In genomic region chr6:42269974-42270510, GRCh38 we compare ENCODE assay signal across 12 cellular contexts. TPM values are rescaled to one million over a fixed set of nuclear protein-coding genes. Genes with fewer than 3 reads are reported as not detected.
DNase-seq lines count a peak whose midpoint lies in the region; ATAC-seq and TF ChIP-seq lines count a peak whose summit lies in the region.
"Had no signal": no experiment of that assay in that cellular context is flagged by ENCODE, and none has a peak within 500 bp of the region (broad histone marks: within the 10 kb centered on the region; RNA-seq: fewer than 3 reads in every experiment).

No MANE protein-coding gene starts in this region.

- H3K14ac ChIP-seq in neuronal stem cell (ENCODE audit: low read length): no peak overlapping the region

- H4K91ac ChIP-seq in neuronal stem cell (ENCODE audit: low read depth, low read length, poor library complexity): no peak overlapping the region

- H2AFZ ChIP-seq in neuronal stem cell (ENCODE audit: low read length): no peak overlapping the region

- no peak overlapping the region for H3K9ac ChIP-seq in neuronal stem cell (ENCODE audit: low read depth, low read length, poor library complexity)
- H3K9ac ChIP-seq: BLaER1 had no signal

- DNase-seq in GM06990 (ENCODE audit: extremely low read depth, insufficient read length) (peak; percentile 52), SIG-M5 treated with dmso at 0.1 percent for 504 hours (lab: John Stamatoyannopoulos, UW; ENCODE audit: unreplicated experiment) (no peak), AG08396 (ENCODE audit: low spot score) (no peak), HuH-7 (ENCODE audit: low spot score) (no peak), neuronal stem cell (ENCODE audit: low spot score) (no peak)
- DNase-seq: NCI-H2171; stimulated activated CD4-positive, alpha-beta T cell treated with anti-CD3 and anti-CD28 coated beads, Interleukin-2, amount 100 ng/mL, for 24 hours had no signal

- H3K79me1 ChIP-seq in neuronal stem cell (ENCODE audit: low read depth, low read length): no peaks in the 10 kb centered on the region

- no peak overlapping the region for H2BK15ac ChIP-seq in neuronal stem cell (ENCODE audit: low read length)

- no peak overlapping the region for H2AK5ac ChIP-seq in neuronal stem cell (ENCODE audit: low read depth, low read length)

- H3K4ac ChIP-seq in neuronal stem cell (ENCODE audit: low read length): no peak overlapping the region

- H4K8ac ChIP-seq in neuronal stem cell (ENCODE audit: low read depth, low read length): no peak overlapping the region

- no peaks in the 10 kb centered on the region for H3K9me3 ChIP-seq in neuronal stem cell (replicated peaks in 1 of 2; ENCODE audit: control insufficient read depth in 2 of 2, insufficient read depth in 1 of 2, low read depth in 1 of 2, low read length in 2 of 2)
- H3K9me3 ChIP-seq: BLaER1, SJSA1 had no signal

- no peak overlapping the region for H2BK120ac ChIP-seq in neuronal stem cell (ENCODE audit: low read depth, low read length)

- H3K4me2 ChIP-seq in neuronal stem cell (ENCODE audit: insufficient read depth, low read length, poor library complexity, severe bottlenecking): no peak overlapping the region
- H3K4me2 ChIP-seq: BLaER1 had no signal

- peaks cover 1% of the 10 kb centered on the region; the same call in 1 of the 2 replicates for H3K36me3 ChIP-seq in GM06990 (ENCODE audit: control insufficient read depth, insufficient read depth, low read length)
- peaks cover 20 to 31% of the 10 kb centered on the region in 2 donors for H3K36me3 ChIP-seq in neuronal stem cell (replicated peaks in 1 of 2; ENCODE audit: control insufficient read depth in 2 of 2, insufficient read depth in 2 of 2, low read length in 2 of 2)

- H3K27ac ChIP-seq in neuronal stem cell (replicated peaks; ENCODE audit: low read length): no peak overlapping the region
- H3K27ac ChIP-seq: BLaER1, SJSA1 had no signal

- no peak overlapping the region for H3K18ac ChIP-seq in neuronal stem cell (ENCODE audit: low read length)

- no peak overlapping the region for H2BK5ac ChIP-seq in neuronal stem cell (ENCODE audit: low read length)

- H3K23ac ChIP-seq in neuronal stem cell (ENCODE audit: low read depth, low read length, poor library complexity): no peak overlapping the region

- no peaks in the 10 kb centered on the region for H3K27me3 ChIP-seq in GM06990 (replicated peaks; ENCODE audit: control insufficient read depth, insufficient read depth, low read length)
- H3K27me3 ChIP-seq in neuronal stem cell (ENCODE audit: control insufficient read depth in 3 of 3, insufficient read depth in 3 of 3, low read depth in 1 of 3, low read length in 3 of 3): no peaks in the 10 kb centered on the region
- H3K27me3 ChIP-seq: BLaER1, SJSA1 had no signal

- no peak overlapping the region for H2BK12ac ChIP-seq in neuronal stem cell (ENCODE audit: low read length)

- H3K4me1 ChIP-seq in neuronal stem cell (ENCODE audit: control insufficient read depth in 2 of 2, insufficient read depth in 1 of 2, low read depth in 1 of 2, low read length in 2 of 2): no peaks in the 10 kb centered on the region
- H3K4me1 ChIP-seq: BLaER1, SJSA1 had no signal

- ATAC-seq in GM19395 (IDR thresholded peaks at IDR 0.05; ENCODE audit: unreplicated experiment) (peak; percentile 61), HG02870 (IDR thresholded peaks at IDR 0.05; ENCODE audit: unreplicated experiment) (peak; percentile 41), HG03571 (IDR thresholded peaks at IDR 0.05; ENCODE audit: unreplicated experiment) (peak; percentile 6)

- WGBS in neuronal stem cell (ENCODE audit: extremely low coverage in 2 of 2, insufficient read length in 2 of 2, insufficient replicate concordance in 1 of 2), 2 donors: no CpG with 5 or more reads among the region's 4 CpGs

- H3K4me3 ChIP-seq in GM06990 (replicated peaks; ENCODE audit: low read depth, low read length) (no peak overlapping the region), neuronal stem cell (ENCODE audit: low read length in 2 of 2) (no peak overlapping the region)
- H3K4me3 ChIP-seq: BLaER1, SJSA1 had no signal

- no peak for TF ChIP-seq CTCF in GM06990 (IDR thresholded peaks at IDR 0.05; ENCODE audit: insufficient read depth, low read length, poor library complexity, severe bottlenecking)

RNA-seq across cellular contexts. Expression of gene MRPS10, which starts 52.4 kb away (rescaled TPM):
- polyA plus RNA-seq in neuronal stem cell (2013, experiment 1 of 2): 29.3 TPM
- 29.5 TPM for polyA plus RNA-seq in neuronal stem cell (2013, experiment 2 of 2)

Comparison
In these comparisons a context has a peak if more than half of its experiments do, and no peak if none do; other contexts are left out.
1. ATAC-seq: peak in every context shown above with its lines; median percentile 61 in GM19395; 41 in HG02870; 6 in HG03571.